ENCODE assay signal across 18 cellular contexts in the genomic region with DNA sequence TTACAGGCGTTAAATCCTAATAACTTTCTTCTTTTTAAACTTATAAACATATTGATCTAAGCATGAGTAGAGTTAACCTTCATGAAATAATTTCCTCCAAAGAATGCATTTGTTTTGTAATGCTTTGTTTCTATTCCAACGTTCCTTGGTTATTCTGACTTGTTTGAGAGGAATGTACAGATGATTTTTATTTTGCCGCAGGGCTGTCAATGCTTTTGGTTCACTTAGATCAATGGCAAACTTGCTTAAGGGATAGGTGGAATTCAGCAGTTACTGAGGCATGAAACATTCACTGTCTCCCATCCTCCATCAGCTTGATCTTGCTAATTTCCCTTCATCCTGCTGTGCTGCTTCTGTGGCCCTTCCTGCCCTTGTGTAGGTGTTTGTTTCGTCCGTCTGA.
"Had no signal": no experiment of that assay in that cellular context is flagged by ENCODE, and none has a peak within 500 bp of the region (broad histone marks: within the 10 kb centered on the region; RNA-seq: fewer than 3 reads in every experiment).

No MANE protein-coding gene starts in this region.

- H3K36me3 ChIP-seq: gastroesophageal sphincter, left ventricle myocardium inferior, right lobe of liver had no signal

- H3K9me3 ChIP-seq: gastroesophageal sphincter, left ventricle myocardium inferior, psoas muscle, right lobe of liver had no signal

- H3K4me2 ChIP-seq: smooth muscle cell had no signal

- H3K9me3 Mint-ChIP-seq: activated naive CD4-positive, alpha-beta T cell treated with anti-CD3 and anti-CD28 coated beads for 36 hours; activated naive CD8-positive, alpha-beta T cell treated with anti-CD3 and anti-CD28 coated beads, Interleukin-2, amount 50 U/mL, for 24 hours; memory B cell had no signal

- H3K4me1 ChIP-seq: gastroesophageal sphincter, right lobe of liver had no signal

- DNase-seq: activated CD4-positive, CD25-positive, alpha-beta regulatory T cell treated with anti-CD3 and anti-CD28 coated beads, Interleukin-2, amount 50 U/mL, for 72 hours; activated naive CD4-positive, alpha-beta T cell treated with anti-CD3 and anti-CD28 coated beads for 36 hours; activated naive CD8-positive, alpha-beta T cell treated with anti-CD3 and anti-CD28 coated beads, Interleukin-2, amount 50 U/mL, for 24 hours; activated T-cell treated with anti-CD3 and anti-CD28 coated beads for 4 hours; caudate nucleus; kidney; left ventricle myocardium inferior; naive thymus-derived CD8-positive, alpha-beta T cell; psoas muscle; right lobe of liver; stimulated activated CD4-positive, alpha-beta T cell treated with anti-CD3 and anti-CD28 coated beads, Interleukin-4, amount 100 ng/mL, for 4 hours; stimulated activated CD8-positive, alpha-beta memory T cell treated with anti-CD3 and anti-CD28 coated beads, Interleukin-4, amount 100 ng/mL, for 48 hours; stimulated activated naive CD4-positive, alpha-beta T cell treated with Interleukin-2 at 50 U/mL for 16 hours; T-cell; T-helper 9 cell had no signal

- H3K4me3 ChIP-seq: gastroesophageal sphincter, left ventricle myocardium inferior, psoas muscle, right lobe of liver, smooth muscle cell had no signal

- H3K27me3 Mint-ChIP-seq: activated naive CD8-positive, alpha-beta T cell treated with anti-CD3 and anti-CD28 coated beads, Interleukin-2, amount 50 U/mL, for 24 hours; memory B cell; T-cell had no signal

- H3K4me3 Mint-ChIP-seq: activated naive CD4-positive, alpha-beta T cell treated with anti-CD3 and anti-CD28 coated beads for 36 hours; activated naive CD8-positive, alpha-beta T cell treated with anti-CD3 and anti-CD28 coated beads, Interleukin-2, amount 50 U/mL, for 24 hours; memory B cell; naive thymus-derived CD8-positive, alpha-beta T cell; T-cell had no signal

- H3K4me1 Mint-ChIP-seq: activated naive CD8-positive, alpha-beta T cell treated with anti-CD3 and anti-CD28 coated beads, Interleukin-2, amount 50 U/mL, for 24 hours; memory B cell; T-cell had no signal

- H3K27me3 ChIP-seq: gastroesophageal sphincter, right lobe of liver had no signal

- ATAC-seq: activated naive CD8-positive, alpha-beta T cell treated with anti-CD3 and anti-CD28 coated beads, Interleukin-2, amount 50 U/mL, for 24 hours; gastroesophageal sphincter; psoas muscle; right lobe of liver; T-cell had no signal

- H3K27ac ChIP-seq: gastroesophageal sphincter, psoas muscle, right lobe of liver had no signal

- H3K36me3 Mint-ChIP-seq: memory B cell; naive thymus-derived CD8-positive, alpha-beta T cell; T-cell had no signal

- H3K27ac Mint-ChIP-seq: activated naive CD4-positive, alpha-beta T cell treated with anti-CD3 and anti-CD28 coated beads for 36 hours; activated naive CD8-positive, alpha-beta T cell treated with anti-CD3 and anti-CD28 coated beads, Interleukin-2, amount 50 U/mL, for 24 hours; memory B cell; naive thymus-derived CD8-positive, alpha-beta T cell; T-cell had no signal
